Comparison of ENCODE assay signal across 27 cellular contexts in genomic region chr4:147597561-147597960, GRCh38. TPM values are rescaled to one million over a fixed set of nuclear protein-coding genes. Genes with fewer than 3 reads are reported as not detected.
DNase-seq lines count a peak whose midpoint lies in the region; ATAC-seq and TF ChIP-seq lines count a peak whose summit lies in the region.
"Had no signal": no experiment of that assay in that cellular context is flagged by ENCODE, and none has a peak within 500 bp of the region (broad histone marks: within the 10 kb centered on the region; RNA-seq: fewer than 3 reads in every experiment).

No MANE protein-coding gene starts in this region.

- DNase-seq in EH (ENCODE audit: low read depth) (peak; percentile 26), RPMI8226 (peak; percentile 6), left kidney (ENCODE audit: low read depth, low spot score) (peak; percentile 53), stomach (no peak), aorta (no peak), amygdala (lab: John Stamatoyannopoulos, UW) (no peak)
- no peak for DNase-seq in activated T-cell treated with anti-CD3 and anti-CD28 coated beads, Interleukin-2, amount 50 U/mL, for 1 hour
- DNase-seq: activated CD4-positive, alpha-beta T cell treated with anti-CD3 and anti-CD28 coated beads, Interleukin-2, amount 10 ng/mL, durations not matched to agents 7 days and 5 days; activated naive CD4-positive, alpha-beta T cell; activated T-cell treated with anti-CD3 and anti-CD28 coated beads, Interleukin-2, amount 50 U/mL, for 72 hours; Caco-2; colonic mucosa; DMS79; effector memory CD4-positive, alpha-beta T cell; GF-D8; heart right ventricle; NCI-H146; NCI-H2107; NCI-H446 treated with DMSO at 0.1 percent for 48 hours; NCI-H82; stimulated activated naive CD8-positive, alpha-beta T cell treated with anti-CD3 and anti-CD28 coated beads, Interleukin-15, Interleukin-2, amounts not matched to agents 100 U/mL and 50 U/mL, for 24 hours; T-helper 9 cell; WERI-Rb-1 had no signal

- TF ChIP-seq POLR2A in stomach (IDR thresholded peaks at IDR 0.05) = no peak

- H3K36me3 ChIP-seq in stomach (no peaks in the 10 kb centered on the region), aorta (ENCODE audit: control insufficient read depth in 1 of 2, insufficient read depth in 2 of 2, low read length in 1 of 2) (no peaks in the 10 kb centered on the region)
- H3K36me3 ChIP-seq: BLaER1, colonic mucosa, heart right ventricle, neutrophil, tibial nerve, WERI-Rb-1 had no signal

- intact Hi-C loops in stomach (cut with DNase I; ENCODE audit: low total_unique reads) = no loop called here
- intact Hi-C loops in aorta (cut with DNase I) = no loop called here

- H3K4me3 ChIP-seq in stomach = no peak overlapping the region
- no peak overlapping the region for H3K4me3 ChIP-seq in aorta (ENCODE audit: low read length in 2 of 2)
- H3K4me3 ChIP-seq: BLaER1, colonic mucosa, heart right ventricle, tibial nerve had no signal

- 59 to 79% (median 62%) methylated on average over 2 of the region's 2 CpGs for WGBS in stomach, 5 donors
- WGBS in aorta, 2 donors = 49 to 55% methylated on average over 2 of the region's 2 CpGs

- H3K9me3 ChIP-seq in stomach = no peaks in the 10 kb centered on the region
- H3K9me3 ChIP-seq in aorta (ENCODE audit: control insufficient read depth, low read length) = no peaks in the 10 kb centered on the region
- H3K9me3 ChIP-seq: BLaER1, Caco-2, colonic mucosa, heart right ventricle, neutrophil, tibial nerve had no signal

- peak overlapping the region in 4 of 5 donors; percentile 13 to 66 (median 48) for H3K27ac ChIP-seq in stomach
- peak overlapping the region in 1 of 2 donors; percentile 25 for H3K27ac ChIP-seq in aorta (ENCODE audit: low read depth in 1 of 2, low read length in 2 of 2)
- H3K27ac ChIP-seq: BLaER1, colonic mucosa, heart right ventricle, KMS-11, neutrophil, tibial nerve, WERI-Rb-1 had no signal

- H3K4me1 ChIP-seq in stomach (peaks cover 0 to 15% (median 14%) of the 10 kb centered on the region in 4 donors), aorta (ENCODE audit: control insufficient read depth in 1 of 2, insufficient read depth in 2 of 2, low read length in 2 of 2) (peaks cover 2 to 3% of the 10 kb centered on the region in 2 donors)
- H3K4me1 ChIP-seq: BLaER1, Caco-2, colonic mucosa, heart right ventricle, tibial nerve had no signal

- TF ChIP-seq CTCF in stomach (IDR thresholded peaks at IDR 0.05) = no peak

- H3K27me3 ChIP-seq in stomach = no peaks in the 10 kb centered on the region
- no peaks in the 10 kb centered on the region for H3K27me3 ChIP-seq in aorta (ENCODE audit: control insufficient read depth in 1 of 2, insufficient read depth in 2 of 2, low read length in 1 of 2)
- H3K27me3 ChIP-seq: BLaER1, colonic mucosa, tibial nerve had no signal

- no peak for ATAC-seq in aorta (ENCODE audit: low FRiP score)
- ATAC-seq: activated T-cell treated with anti-CD3 and anti-CD28 coated beads, Interleukin-2, amount 50 U/mL, for 72 hours; heart right ventricle; stimulated activated naive CD8-positive, alpha-beta T cell treated with anti-CD3 and anti-CD28 coated beads, Interleukin-15, Interleukin-2, amounts not matched to agents 100 U/mL and 50 U/mL, for 24 hours had no signal

- no peak for TF ChIP-seq EP300 in stomach (IDR thresholded peaks at IDR 0.05)

RNA-seq across cellular contexts. Expression of gene TMEM184C, which starts 19.6 kb away (rescaled TPM):
- total RNA-seq in stomach (10 to 100 TPM in 4 of 5 donors, 1 to 10 TPM in 1; 7.8 to 31.8 (median 20.6) TPM), aorta (10 to 100 TPM; 23.1 to 23.5 TPM)
- polyA plus RNA-seq in stomach (1 to 10 TPM; 5.1 to 6.3 (median 6.0) TPM), aorta (10 to 100 TPM; 10.6 to 15.6 TPM)

Comparison
In these comparisons a context has a peak if more than half of its experiments do, and no peak if none do; other contexts are left out.
1. DNase-seq: peak in EH (single experiment), RPMI8226 (single experiment) and left kidney (single experiment); none in stomach (single experiment), activated T-cell treated with anti-CD3 and anti-CD28 coated beads, Interleukin-2, amount 50 U/mL, for 1 hour (single experiment), aorta (0 of 2) and amygdala (0 of 56).